In genomic region chr2:235485362-235485761, GRCh38 we compare ENCODE assay signal across 24 cellular contexts.
"Had no signal": no experiment of that assay in that cellular context is flagged by ENCODE, and none has a peak within 500 bp of the region (broad histone marks: within the 10 kb centered on the region; RNA-seq: fewer than 3 reads in every experiment).

No MANE protein-coding gene starts in this region.

- FAIRE-seq: kidney had no signal

- DNase-seq: colonic mucosa; effector CD8-positive, alpha-beta T cell; endodermal cell; foreskin keratinocyte; heart left ventricle; kidney; natural killer cell; occipital lobe; ovary; posterior cingulate gyrus; sigmoid colon; stimulated activated CD4-positive, alpha-beta T cell treated with anti-CD3 and anti-CD28 coated beads, Interleukin-2, amount 100 ng/mL, for 24 hours; stimulated activated CD4-positive, alpha-beta T cell treated with anti-CD3 and anti-CD28 coated beads, Interleukin-4, amount 100 ng/mL, for 24 hours; stimulated activated naive CD4-positive, alpha-beta T cell treated with Interleukin-2 at 50 U/mL for 16 hours; stomach; thyroid gland; uterus had no signal

- H3K79me2 ChIP-seq: hepatocyte had no signal

- H3K4me2 ChIP-seq: hepatocyte had no signal

- H2AFZ ChIP-seq: hepatocyte had no signal

- H3K4me1 ChIP-seq: colonic mucosa, esophagus muscularis mucosa, foreskin keratinocyte, gastroesophageal sphincter, heart left ventricle, sigmoid colon, stomach, thyroid gland, uterus had no signal

- H3K27ac ChIP-seq: colonic mucosa, epithelial cell of prostate, esophagus muscularis mucosa, foreskin keratinocyte, gastroesophageal sphincter, heart left ventricle, hepatocyte, ovary, sigmoid colon, stomach, thyroid gland, uterus had no signal

- H3K4me3 ChIP-seq: colonic mucosa, esophagus muscularis mucosa, gastroesophageal sphincter, heart left ventricle, hepatocyte, lung, ovary, sigmoid colon, stomach, thyroid gland, uterus had no signal

- H3K27me3 ChIP-seq: colonic mucosa, esophagus muscularis mucosa, gastroesophageal sphincter, heart left ventricle, hepatocyte, ovary, sigmoid colon, stomach, thyroid gland, uterus had no signal

- ATAC-seq: foreskin keratinocyte; gastroesophageal sphincter; heart left ventricle; left lobe of liver; natural killer cell; stimulated activated effector memory CD8-positive, alpha-beta T cell treated with anti-CD3 and anti-CD28 coated beads, Interleukin-12 subunit alpha, Interleukin-12 subunit beta, amount 100 ng/mL, for 72 hours had no signal

- H3K36me3 ChIP-seq: colonic mucosa, esophagus muscularis mucosa, gastroesophageal sphincter, heart left ventricle, ovary, sigmoid colon, stomach, thyroid gland, uterus had no signal

- H3K9me3 ChIP-seq: colonic mucosa, esophagus muscularis mucosa, ovary, stomach, thyroid gland, uterus had no signal
